Comparison of ENCODE assay signal across 8 cellular contexts in the genomic region with DNA sequence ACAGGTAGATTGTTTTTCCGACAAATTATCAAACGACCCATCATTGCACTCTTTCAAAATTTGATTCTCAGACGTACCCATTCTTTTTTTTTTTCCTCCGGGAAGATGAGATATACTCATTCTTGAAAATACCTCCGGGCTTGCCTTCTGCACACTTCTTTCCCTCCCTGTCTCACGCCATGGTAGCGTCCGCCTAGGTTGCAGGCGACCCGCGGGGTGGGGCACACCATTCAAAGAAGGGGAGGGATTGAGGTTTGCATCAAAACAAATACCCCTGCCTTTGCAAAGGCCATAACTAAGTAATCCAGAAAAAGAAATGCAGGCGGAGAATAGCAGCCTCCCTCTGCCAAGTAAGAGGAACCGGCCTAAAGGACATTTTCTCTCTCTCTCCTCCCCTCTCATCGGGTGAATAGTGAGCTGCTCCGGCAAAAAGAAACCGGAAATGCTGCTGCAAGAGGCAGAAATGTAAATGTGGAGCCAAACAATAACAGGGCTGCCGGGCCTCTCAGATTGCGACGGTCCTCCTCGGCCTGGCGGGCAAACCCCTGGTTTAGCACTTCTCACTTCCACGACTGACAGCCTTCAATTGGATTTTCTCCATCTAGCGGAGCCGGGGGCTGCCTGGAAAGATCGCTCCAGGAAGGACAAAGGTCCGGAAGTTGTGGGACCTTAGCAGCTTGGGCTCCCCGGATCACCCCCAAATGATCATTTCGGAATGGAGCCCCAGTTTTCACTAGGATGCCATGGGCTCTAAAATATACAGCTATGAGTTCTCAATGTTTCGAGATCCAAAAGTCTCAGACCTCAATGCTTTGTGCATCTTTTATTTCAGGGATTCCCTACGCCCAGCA. TPM values are rescaled to one million over a fixed set of nuclear protein-coding genes. Genes with fewer than 3 reads are reported as not detected.
DNase-seq lines count a peak whose midpoint lies in the region; ATAC-seq and TF ChIP-seq lines count a peak whose summit lies in the region.

No MANE protein-coding gene starts in this region.

- no peaks in the 10 kb centered on the region for H3K9me3 ChIP-seq in Karpas-422 (ENCODE audit: low read length)
- no peaks in the 10 kb centered on the region for H3K9me3 ChIP-seq in neural progenitor cell (ENCODE audit: low read depth)
- no peaks in the 10 kb centered on the region for H3K9me3 ChIP-seq in stomach

- intact Hi-C loops in stomach (cut with DNase I; ENCODE audit: low total_unique reads), result loop anchor here (10.0 kb wide), 1 partner anchor 52 kb away; the partner anchor contains the start of gene SHBG

- H3K79me2 ChIP-seq in Karpas-422 (ENCODE audit: low read length) (peaks cover 60% of the 10 kb centered on the region), neural progenitor cell (ENCODE audit: low read depth) (peaks cover 78% of the 10 kb centered on the region)

- H3K4me2 ChIP-seq in Karpas-422 (ENCODE audit: low read depth, low read length, poor library complexity, severe bottlenecking) (peak overlapping the region; percentile 82), neural progenitor cell (peak overlapping the region; percentile 87)

- TF ChIP-seq EP300 in stomach (IDR thresholded peaks at IDR 0.05), result no peak

- H3K36me3 ChIP-seq in Karpas-422 (ENCODE audit: insufficient read depth, low read length) (peaks cover 15% of the 10 kb centered on the region), neural progenitor cell (no peaks in the 10 kb centered on the region), stomach (peaks cover 0 to 9% (median under 1%) of the 10 kb centered on the region in 4 donors)

- peak overlapping the region; percentile 93 for H3K4me3 ChIP-seq in Karpas-422 (ENCODE audit: low read length)
- H3K4me3 ChIP-seq in fibroblast of villous mesenchyme (ENCODE audit: low read depth, low read length), result peak overlapping the region; percentile 93
- peak overlapping the region; percentile 75 for H3K4me3 ChIP-seq in neural progenitor cell
- H3K4me3 ChIP-seq in stomach, result peak overlapping the region; percentile 80 to 95 (median 86)

- ATAC-seq in GM21786 (IDR thresholded peaks at IDR 0.05; ENCODE audit: unreplicated experiment), result peak; percentile 48

- peak; percentile 92 for DNase-seq in DMS53 treated with DMSO at 0.1 percent for 48 hours (lab: John Stamatoyannopoulos, UW; ENCODE audit: unreplicated experiment)
- DNase-seq in Karpas-422, result peak; percentile 94
- DNase-seq in RPMI8226, result peak; percentile 78
- peak; percentile 70 for DNase-seq in activated T-helper 9 cell treated with anti-CD3 and anti-CD28 coated beads, Interleukin-2, amount 50 U/mL, for 16 hours (ENCODE audit: low read depth)
- peak; percentile 92 for DNase-seq in fibroblast of villous mesenchyme (ENCODE audit: low read depth)
- DNase-seq in neural progenitor cell (ENCODE audit: low spot score), result peak; percentile 90
- peak; percentile 76 for DNase-seq in stomach

- peaks cover 27% of the 10 kb centered on the region for H3K4me1 ChIP-seq in Karpas-422 (ENCODE audit: low read length)
- peaks cover 16% of the 10 kb centered on the region for H3K4me1 ChIP-seq in neural progenitor cell
- peaks cover 22 to 52% (median 37%) of the 10 kb centered on the region in 4 donors for H3K4me1 ChIP-seq in stomach

- TF ChIP-seq CTCF in fibroblast of villous mesenchyme (IDR thresholded peaks at IDR 0.05; ENCODE audit: insufficient read depth, low read depth, low read length) (no peak), neural progenitor cell (IDR thresholded peaks at IDR 0.05) (no peak), stomach (IDR thresholded peaks at IDR 0.05) (no peak)

- H3K9ac ChIP-seq in Karpas-422 (ENCODE audit: low read length) (peak overlapping the region; percentile 96), neural progenitor cell (peak overlapping the region; percentile 98)

- H2AFZ ChIP-seq in Karpas-422 (ENCODE audit: low read length), result no peak overlapping the region
- H2AFZ ChIP-seq in neural progenitor cell (replicated peaks), result peak overlapping the region; percentile 45

- no peaks in the 10 kb centered on the region for H3K9me2 ChIP-seq in Karpas-422 (replicated peaks; ENCODE audit: insufficient read depth, low read length)

- peaks cover 25% of the 10 kb centered on the region for H3K4me1 Mint-ChIP-seq in neural progenitor cell

- H3K27me3 Mint-ChIP-seq in neural progenitor cell (ENCODE audit: insufficient read depth, low read depth), result no peaks in the 10 kb centered on the region

- H4K20me1 ChIP-seq in Karpas-422 (ENCODE audit: insufficient read depth, low read depth, low read length) (peaks cover 20% of the 10 kb centered on the region), neural progenitor cell (ENCODE audit: low read depth) (no peaks in the 10 kb centered on the region)

- H3K36me3 Mint-ChIP-seq in neural progenitor cell, result peaks cover 11% of the 10 kb centered on the region

- TF ChIP-seq POLR2A in stomach (IDR thresholded peaks at IDR 0.05), result peak in 2 of 4 donors; percentile 43 to 69

- H3K27ac ChIP-seq in Karpas-422 (ENCODE audit: low read length), result peak overlapping the region; percentile 94
- peak overlapping the region; percentile 100 for H3K27ac ChIP-seq in neural progenitor cell
- peak overlapping the region; percentile 83 to 98 (median 97) for H3K27ac ChIP-seq in stomach

- peak overlapping the region; percentile 97 for H3K4me3 Mint-ChIP-seq in neural progenitor cell

- H3K27ac Mint-ChIP-seq in neural progenitor cell, result peak overlapping the region; percentile 100

- H3K9me3 Mint-ChIP-seq in neural progenitor cell, result no peaks in the 10 kb centered on the region

- no peaks in the 10 kb centered on the region for H3K27me3 ChIP-seq in Karpas-422 (ENCODE audit: low read length)
- H3K27me3 ChIP-seq in neural progenitor cell, result no peaks in the 10 kb centered on the region
- H3K27me3 ChIP-seq in stomach, result no peaks in the 10 kb centered on the region

- peaks cover 50% of the 10 kb centered on the region for H3F3A ChIP-seq in neural progenitor cell (ENCODE audit: low read depth)

- WGBS in stomach, 5 donors, result 0 to 1% (median 1%) methylated on average over 30 of the region's 30 CpGs

RNA-seq across cellular contexts. Expression of gene TP53, which starts 0.8 kb away (rescaled TPM):
- total RNA-seq in Karpas-422 (2014; rRNA removed; shearing (Covaris generic); ENCODE audit: low replicate concordance), result 11.0 and 14.0 TPM in 2 replicates
- total RNA-seq in fibroblast of villous mesenchyme (50.6 and 79.5 TPM in 2 replicates), neural progenitor cell (ENCODE audit: low replicate concordance) (54.9 and 69.7 TPM in 2 replicates), stomach (10 to 100 TPM in 4 of 5 donors, 1 to 10 TPM in 1; 5.8 to 34.8 (median 25.2) TPM)
- 10 to 100 TPM; 12.3 to 26.4 (median 13.0) TPM for polyA plus RNA-seq in stomach

RNA-seq across cellular contexts. Expression of gene WRAP53, which starts 1.8 kb away (rescaled TPM):
- total RNA-seq in Karpas-422 (2014; rRNA removed; shearing (Covaris generic); ENCODE audit: low replicate concordance), result 10.4 and 19.0 TPM in 2 replicates
- total RNA-seq in fibroblast of villous mesenchyme, result 5.2 and 6.0 TPM in 2 replicates
- 12.6 and 22.8 TPM in 2 replicates for total RNA-seq in neural progenitor cell (ENCODE audit: low replicate concordance)
- total RNA-seq in stomach, result 1 to 10 TPM; 1.8 to 3.9 (median 2.9) TPM
- 10 to 100 TPM in 2 of 3 donors, 1 to 10 TPM in 1; 8.6 to 12.6 (median 11.6) TPM for polyA plus RNA-seq in stomach

RNA-seq across cellular contexts. Expression of gene EFNB3, which starts 18.6 kb away (rescaled TPM):
- not detected in 2 replicates for total RNA-seq in Karpas-422 (2014; rRNA removed; shearing (Covaris generic); ENCODE audit: low replicate concordance)
- total RNA-seq in fibroblast of villous mesenchyme (0.32 and 0.43 TPM in 2 replicates), neural progenitor cell (ENCODE audit: low replicate concordance) (5.8 and 17.7 TPM in 2 replicates), stomach (1 to 10 TPM in 2 of 5 donors, under 1 TPM in 1, not detected in 2; 0.29 to 2.9 (median 2.2) TPM)
- polyA plus RNA-seq in stomach, result 1 to 10 TPM in 1 of 3 donors, under 1 TPM in 2; 0.31 to 1.6 (median 0.92) TPM

RNA-seq across cellular contexts. Expression of gene DNAH2, which starts 31.1 kb away (rescaled TPM):
- not detected in 2 replicates for total RNA-seq in Karpas-422 (2014; rRNA removed; shearing (Covaris generic); ENCODE audit: low replicate concordance)
- under 0.01 and 0.43 TPM in 2 replicates for total RNA-seq in fibroblast of villous mesenchyme
- 0.09 and 0.28 TPM in 2 replicates for total RNA-seq in neural progenitor cell (ENCODE audit: low replicate concordance)
- total RNA-seq in stomach, result 1 to 10 TPM in 1 of 5 donors, under 1 TPM in 3, not detected in 1; under 0.01 to 8.0 (median 0.24) TPM
- under 1 TPM in 2 of 3 donors, not detected in 1; 0.08 to 0.31 TPM for polyA plus RNA-seq in stomach

RNA-seq across cellular contexts. Expression of gene ATP1B2, which starts 35.7 kb away (rescaled TPM):
- not detected in 2 replicates for total RNA-seq in Karpas-422 (2014; rRNA removed; shearing (Covaris generic); ENCODE audit: low replicate concordance)
- not detected in 2 replicates for total RNA-seq in fibroblast of villous mesenchyme
- total RNA-seq in neural progenitor cell (ENCODE audit: low replicate concordance), result 0.37 and 1.4 TPM in 2 replicates
- under 1 TPM in 2 of 5 donors, not detected in 3; 0.45 to 0.55 TPM for total RNA-seq in stomach
- under 1 TPM; 0.12 to 0.90 (median 0.76) TPM for polyA plus RNA-seq in stomach

Comparison
In these comparisons a context has a peak if more than half of its experiments do, and no peak if none do; other contexts are left out.
1. Peak in every context shown above with its lines: DNase-seq, ATAC-seq, H3K4me3 ChIP-seq and H3K27ac ChIP-seq.